1 cellular context compared by ENCODE assay signal in genomic region chr3:32237670-32238026, GRCh38.
TF ChIP-seq lines count a peak whose summit lies in the region.

No MANE protein-coding gene starts in this region.

TF ChIP-seq in HEK293, 187 proteins besides CTCF, POLR2A, EP300 and RAD21 (continued from another document):
- TF ChIP-seq PRDM10 (tag by site-specific recombination; IDR thresholded peaks at IDR 0.05) (no peak), ZNF140 (tag by site-specific recombination; IDR thresholded peaks at IDR 0.05) (no peak), ZBTB21 (tag by site-specific recombination; IDR thresholded peaks at IDR 0.05) (no peak), ZBTB20 (tag by site-specific recombination; IDR thresholded peaks at IDR 0.05) (no peak), ZBTB10 (tag by site-specific recombination; IDR thresholded peaks at IDR 0.05) (no peak), ZNF596 (tag by site-specific recombination; IDR thresholded peaks at IDR 0.05) (no peak), SP2 (tag by site-specific recombination; IDR thresholded peaks at IDR 0.05) (no peak), ELK4 (IDR thresholded peaks at IDR 0.05; ENCODE audit: borderline replicate concordance, low read depth, low read length) (no peak), ZFP41 (tag by site-specific recombination; IDR thresholded peaks at IDR 0.05; ENCODE audit: borderline replicate concordance) (no peak), ZNF830 (tag by site-specific recombination; IDR thresholded peaks at IDR 0.05; ENCODE audit: low read depth) (no peak), HIC1 (tag by site-specific recombination; IDR thresholded peaks at IDR 0.05) (no peak), ZNF555 (tag by site-specific recombination; conservative IDR thresholded peaks at IDR 0.05) (no peak)
